13 cellular contexts compared by ENCODE assay signal in the genomic region with DNA sequence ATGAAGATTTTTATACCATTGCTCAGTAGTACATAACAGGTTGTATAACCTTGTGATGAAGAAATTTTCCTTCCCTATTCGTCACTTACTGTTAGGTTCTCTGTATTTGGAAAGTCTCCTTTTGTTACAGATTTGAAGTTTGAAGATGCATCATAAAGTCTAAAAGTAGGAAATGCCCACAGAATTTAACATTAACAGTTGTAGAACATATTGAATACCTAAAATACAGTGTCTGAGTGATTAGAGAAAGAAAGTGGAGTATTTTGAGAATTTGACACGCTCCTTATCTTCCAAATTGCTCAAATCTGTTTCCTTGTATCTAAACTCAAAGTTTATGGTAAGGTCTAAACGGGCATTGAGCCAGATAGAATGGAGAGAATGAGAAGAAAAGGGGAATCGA.
DNase-seq lines count a peak whose midpoint lies in the region; ATAC-seq and TF ChIP-seq lines count a peak whose summit lies in the region.
"Had no signal": no experiment of that assay in that cellular context is flagged by ENCODE, and none has a peak within 500 bp of the region (broad histone marks: within the 10 kb centered on the region; RNA-seq: fewer than 3 reads in every experiment).

No MANE protein-coding gene starts in this region.

- intact Hi-C loops in CD14-positive monocyte (cut with micrococcal nuclease), result no loop called here

- H3K4me1 ChIP-seq in HUES48 (ENCODE audit: control insufficient read depth, insufficient read depth, low read length) (peaks cover 34% of the 10 kb centered on the region), osteoblast (ENCODE audit: insufficient read depth, low read length) (peaks cover 75% of the 10 kb centered on the region)

- H3K27ac Mint-ChIP-seq in CD14-positive monocyte (peak overlapping the region; percentile 21 to 89 (median 80)), chondrocyte (ENCODE audit: unreplicated experiment) (peak overlapping the region; percentile 83)
- no peak overlapping the region for H3K27ac Mint-ChIP-seq in T-helper 2 cell treated with Interferon-gamma antibody and Interleukin-4, amounts not matched to agents 5 μg/mL and 100 μg/mL, for 36 hours
- H3K27ac Mint-ChIP-seq: endodermal cell had no signal

- peak overlapping the region; percentile 29 for H3K4me2 ChIP-seq in osteoblast (ENCODE audit: insufficient read depth, low read length)

- no peak for DNase-seq in CD14-positive monocyte (ENCODE audit: low spot score)
- no peak for DNase-seq in chondrocyte (ENCODE audit: low spot score)
- no peak for DNase-seq in osteoblast (ENCODE audit: insufficient read length, low spot score, missing footprints)
- no peak for DNase-seq in midbrain (lab: John Stamatoyannopoulos, UW)
- no peak for DNase-seq in GM19238 (ENCODE audit: insufficient read length, low spot score)
- no peak for DNase-seq in T-helper 2 cell treated with Interferon-gamma antibody and Interleukin-4, amounts not matched to agents 5 μg/mL and 100 μg/mL, for 36 hours (ENCODE audit: low spot score)
- DNase-seq: activated naive CD4-positive, alpha-beta T cell treated with anti-CD3 and anti-CD28 coated beads, Interleukin-2, amount 50 U/mL, for 16 hours; endodermal cell; NCI-H2029 had no signal

- H3K27me3 ChIP-seq in HUES48 (ENCODE audit: control insufficient read depth, insufficient read depth, low read length) (no peaks in the 10 kb centered on the region), osteoblast (ENCODE audit: insufficient read depth, low read length) (no peaks in the 10 kb centered on the region)

- no peak for ATAC-seq in GM21515 (IDR thresholded peaks at IDR 0.05; ENCODE audit: unreplicated experiment)

- H3K4me3 ChIP-seq in HUES48 (ENCODE audit: low read depth, low read length) (no peak overlapping the region), osteoblast (ENCODE audit: insufficient read depth, low read length) (no peak overlapping the region)

- H3K4me3 Mint-ChIP-seq in CD14-positive monocyte, result no peak overlapping the region
- H3K4me3 Mint-ChIP-seq in chondrocyte (ENCODE audit: unreplicated experiment), result no peak overlapping the region
- no peak overlapping the region for H3K4me3 Mint-ChIP-seq in T-helper 2 cell treated with Interferon-gamma antibody and Interleukin-4, amounts not matched to agents 5 μg/mL and 100 μg/mL, for 36 hours
- H3K4me3 Mint-ChIP-seq: endodermal cell had no signal

- TF ChIP-seq CTCF in CD14-positive monocyte (IDR thresholded peaks at IDR 0.05) (no peak), chondrocyte (IDR thresholded peaks at IDR 0.05) (no peak), osteoblast (IDR thresholded peaks at IDR 0.05; ENCODE audit: extremely low read depth, low read depth, low read length) (no peak)

- H3K9me3 ChIP-seq in HUES48 (ENCODE audit: control insufficient read depth, insufficient read depth, low read length) (no peaks in the 10 kb centered on the region), osteoblast (ENCODE audit: low read depth, low read length) (no peaks in the 10 kb centered on the region)

- H3K4me1 Mint-ChIP-seq in CD14-positive monocyte (peaks cover 51% of the 10 kb centered on the region), chondrocyte (ENCODE audit: low read depth) (peaks cover 77% of the 10 kb centered on the region)
- peaks cover 40% of the 10 kb centered on the region for H3K4me1 Mint-ChIP-seq in T-helper 2 cell treated with Interferon-gamma antibody and Interleukin-4, amounts not matched to agents 5 μg/mL and 100 μg/mL, for 36 hours (ENCODE audit: low read depth)

- peaks cover 12 to 13% of the 10 kb centered on the region in 2 donors for H3K36me3 Mint-ChIP-seq in CD14-positive monocyte
- H3K36me3 Mint-ChIP-seq in chondrocyte (ENCODE audit: low read depth), result no peaks in the 10 kb centered on the region
- H3K36me3 Mint-ChIP-seq in T-helper 2 cell treated with Interferon-gamma antibody and Interleukin-4, amounts not matched to agents 5 μg/mL and 100 μg/mL, for 36 hours (ENCODE audit: low read depth), result peaks cover 31% of the 10 kb centered on the region

- H3K27me3 Mint-ChIP-seq in CD14-positive monocyte (ENCODE audit: low read depth in 3 of 3), result peaks cover 0 to 2% (median 2%) of the 10 kb centered on the region in 3 donors
- H3K27me3 Mint-ChIP-seq in chondrocyte (ENCODE audit: low read depth), result no peaks in the 10 kb centered on the region
- no peaks in the 10 kb centered on the region for H3K27me3 Mint-ChIP-seq in T-helper 2 cell treated with Interferon-gamma antibody and Interleukin-4, amounts not matched to agents 5 μg/mL and 100 μg/mL, for 36 hours (ENCODE audit: low read depth)

- peak overlapping the region; percentile 36 for H3K27ac ChIP-seq in HUES48 (ENCODE audit: low read depth, low read length)
- peak overlapping the region; percentile 38 for H3K27ac ChIP-seq in osteoblast (ENCODE audit: low read depth, low read length)
- H3K27ac ChIP-seq: RWPE1, VCaP had no signal

- H2AFZ ChIP-seq in osteoblast (ENCODE audit: low read length), result no peak overlapping the region

- H3K36me3 ChIP-seq in HUES48 (ENCODE audit: control insufficient read depth, insufficient read depth, low read length) (no peaks in the 10 kb centered on the region), osteoblast (ENCODE audit: insufficient read depth, low read length) (peaks cover 12% of the 10 kb centered on the region)

- peaks cover 96% of the 10 kb centered on the region for H3K79me2 ChIP-seq in osteoblast (ENCODE audit: insufficient read depth, low read length)

- no peak overlapping the region for H3K9ac ChIP-seq in HUES48 (ENCODE audit: low read depth, low read length)

- H3K9me3 Mint-ChIP-seq in CD14-positive monocyte, result no peaks in the 10 kb centered on the region
- H3K9me3 Mint-ChIP-seq in chondrocyte (ENCODE audit: low read depth), result no peaks in the 10 kb centered on the region
- no peaks in the 10 kb centered on the region for H3K9me3 Mint-ChIP-seq in T-helper 2 cell treated with Interferon-gamma antibody and Interleukin-4, amounts not matched to agents 5 μg/mL and 100 μg/mL, for 36 hours
- H3K9me3 Mint-ChIP-seq: endodermal cell had no signal

- peaks cover 19% of the 10 kb centered on the region for H4K20me1 ChIP-seq in osteoblast (ENCODE audit: insufficient read depth, low read length)
